In the genomic region with DNA sequence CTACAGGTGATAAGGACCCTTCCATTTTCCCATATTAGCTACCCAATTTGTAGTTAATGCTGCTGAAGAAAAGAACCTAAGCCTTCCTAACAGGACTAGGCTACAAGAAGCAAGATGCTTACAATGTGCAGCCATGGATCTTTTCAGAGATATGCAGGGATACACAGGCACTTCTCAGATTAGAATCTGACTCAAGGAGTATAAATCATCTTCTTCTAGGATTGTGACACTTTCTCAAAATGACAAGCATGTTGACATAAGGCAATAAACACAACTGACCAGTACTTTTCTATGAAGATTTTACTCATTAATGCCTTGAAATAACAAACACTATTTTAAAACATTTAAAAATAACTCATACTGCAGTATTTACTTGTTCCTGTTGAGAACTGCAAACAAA, we compare ENCODE assay signal across 19 cellular contexts.
DNase-seq lines count a peak whose midpoint lies in the region; ATAC-seq, FAIRE-seq and TF ChIP-seq lines count a peak whose summit lies in the region.
"Had no signal": no experiment of that assay in that cellular context is flagged by ENCODE, and none has a peak within 500 bp of the region (broad histone marks: within the 10 kb centered on the region; RNA-seq: fewer than 3 reads in every experiment).

No MANE protein-coding gene starts in this region.

- peaks cover 8% of the 10 kb centered on the region for H3K9me3 Mint-ChIP-seq in nephron
- H3K9me3 Mint-ChIP-seq in activated CD4-positive, alpha-beta T cell treated with anti-CD3 and anti-CD28 coated beads, Interleukin-2, amount 10 ng/mL, durations not matched to agents 24 days and 14 days, result peaks cover 10% of the 10 kb centered on the region

- H2AFZ ChIP-seq in GM12878 (ENCODE audit: control insufficient read depth, low read depth, low read length) (no peak overlapping the region), OCI-LY7 (ENCODE audit: low read length) (no peak overlapping the region)
- H2AFZ ChIP-seq: GM23248 had no signal

- TF ChIP-seq POLR2A in GM12878 (IDR thresholded peaks at IDR 0.05; ENCODE audit: low read depth, low read length), result no peak

- no peak for TF ChIP-seq RAD21 in GM12878 (IDR thresholded peaks at IDR 0.05; ENCODE audit: insufficient read depth, low read depth, low read length)

- no peaks in the 10 kb centered on the region for H3K36me3 Mint-ChIP-seq in nephron (ENCODE audit: low read depth)
- peaks cover 1% of the 10 kb centered on the region for H3K36me3 Mint-ChIP-seq in activated CD4-positive, alpha-beta T cell treated with anti-CD3 and anti-CD28 coated beads, Interleukin-2, amount 10 ng/mL, durations not matched to agents 24 days and 14 days (ENCODE audit: low read depth)

- in situ Hi-C loops in GM12878 (cut with MboI), result no loop called here

- TF ChIP-seq EP300 in GM12878 (IDR thresholded peaks at IDR 0.05; ENCODE audit: borderline replicate concordance in 1 of 2, control insufficient read depth in 1 of 2, low read depth in 2 of 2, low read length in 2 of 2), result no peak

- no peak for DNase-seq in HEK293T (ENCODE audit: extremely low spot score)
- DNase-seq in GM12878 (ENCODE audit: low read depth, low spot score), result no peak
- DNase-seq in mucosa of gallbladder (ENCODE audit: low spot score), result no peak
- DNase-seq in activated CD4-positive, alpha-beta T cell treated with anti-CD3 and anti-CD28 coated beads, Interleukin-2, amount 10 ng/mL, durations not matched to agents 24 days and 14 days, result no peak
- DNase-seq in OCI-LY7 (ENCODE audit: low spot score), result no peak
- DNase-seq: ACHN; AML-193; Caco-2; CD4-positive, alpha-beta T cell; DMS153; DMS79; GF-D8; GM23248; HCEC 1CT; HFFc6 had no signal

- H3K4me3 ChIP-seq in GM12878 (no peak overlapping the region), OCI-LY7 (ENCODE audit: low read depth, low read length, poor library complexity, severe bottlenecking) (no peak overlapping the region)
- H3K4me3 ChIP-seq: GM23248 had no signal

- FAIRE-seq in GM12878 (lab: Jason Lieb, UNC), result peak; percentile 49
- FAIRE-seq: A204.1 had no signal

- TF ChIP-seq CTCF in GM12878 (IDR thresholded peaks at IDR 0.05 in 2 of 3, conservative IDR thresholded peaks at IDR 0.05 in 1 of 3; ENCODE audit: control insufficient read depth in 2 of 3, extremely low read depth in 1 of 3, insufficient read depth in 1 of 3, low read depth in 3 of 3, low read length in 3 of 3), result no peak
- TF ChIP-seq CTCF in nephron (IDR thresholded peaks at IDR 0.05; ENCODE audit: unreplicated experiment in 3 of 3), result no peak
- no peak for TF ChIP-seq CTCF in OCI-LY7 (conservative IDR thresholded peaks at IDR 0.05; ENCODE audit: low read length)

- H3K9me2 ChIP-seq in OCI-LY7 (ENCODE audit: insufficient read depth, low read length), result no peaks in the 10 kb centered on the region

- CTCF ChIA-PET in HEK293T (lab: Yijun Ruan, JAX) (no interaction called here), GM12878 (lab: Yijun Ruan, JAX) (no interaction called here), OCI-LY7 (lab: Charles Lee; ENCODE audit: unreplicated experiment) (no interaction called here)

- H3K4me1 ChIP-seq in GM12878 (ENCODE audit: control insufficient read depth, insufficient read depth, low read length) (peaks cover 9% of the 10 kb centered on the region), OCI-LY7 (ENCODE audit: insufficient read depth, low read length, poor library complexity, severe bottlenecking) (no peaks in the 10 kb centered on the region)
- H3K4me1 ChIP-seq: Caco-2 had no signal

- H3K4me3 Mint-ChIP-seq in nephron, result peak overlapping the region in 1 of 3 experiments; percentile 10
- no peak overlapping the region for H3K4me3 Mint-ChIP-seq in activated CD4-positive, alpha-beta T cell treated with anti-CD3 and anti-CD28 coated beads, Interleukin-2, amount 10 ng/mL, durations not matched to agents 24 days and 14 days
- H3K4me3 Mint-ChIP-seq: CD4-positive, alpha-beta T cell; HFFc6 had no signal

- no peaks in the 10 kb centered on the region for H3K36me3 ChIP-seq in GM12878 (ENCODE audit: control insufficient read depth in 2 of 2, insufficient read depth in 2 of 2, low read length in 1 of 2)
- H3K36me3 ChIP-seq in OCI-LY7 (ENCODE audit: insufficient read depth, low read length), result no peaks in the 10 kb centered on the region

- no peaks in the 10 kb centered on the region for H4K20me1 ChIP-seq in GM12878 (ENCODE audit: control insufficient read depth, insufficient read depth)
- H4K20me1 ChIP-seq in OCI-LY7 (ENCODE audit: insufficient read depth, low read length), result no peaks in the 10 kb centered on the region

- H3K27me3 Mint-ChIP-seq in nephron (ENCODE audit: low read depth), result peaks cover under 1% of the 10 kb centered on the region
- peaks cover 7% of the 10 kb centered on the region for H3K27me3 Mint-ChIP-seq in activated CD4-positive, alpha-beta T cell treated with anti-CD3 and anti-CD28 coated beads, Interleukin-2, amount 10 ng/mL, durations not matched to agents 24 days and 14 days
- H3K27me3 Mint-ChIP-seq: CD4-positive, alpha-beta T cell had no signal

- intact Hi-C loops in GM12878 (cut with micrococcal nuclease; ENCODE audit: unreplicated experiment) (no loop called here), OCI-LY7 (cut with micrococcal nuclease; ENCODE audit: unreplicated experiment) (no loop called here)
- intact Hi-C loops in activated CD4-positive, alpha-beta T cell treated with anti-CD3 and anti-CD28 coated beads, Interleukin-2, amount 10 ng/mL, durations not matched to agents 24 days and 14 days (cut with micrococcal nuclease), result no loop called here

- H3K9me3 ChIP-seq in GM12878 (replicated peaks; ENCODE audit: control insufficient read depth, insufficient read depth, low read length) (peaks cover 2% of the 10 kb centered on the region; the same call in 2 of the 3 replicates), OCI-LY7 (ENCODE audit: low read length) (no peaks in the 10 kb centered on the region)
- H3K9me3 ChIP-seq: Caco-2 had no signal

- no peaks in the 10 kb centered on the region; a peak in 1 of 4 replicates for H3K27me3 ChIP-seq in GM12878 (replicated peaks in 1 of 2; ENCODE audit: control insufficient read depth in 2 of 2, insufficient read depth in 2 of 2, low read length in 1 of 2)

- H3K4me2 ChIP-seq in GM12878 (ENCODE audit: control insufficient read depth, insufficient read depth) (no peak overlapping the region), OCI-LY7 (ENCODE audit: low read length) (no peak overlapping the region)

- SMC1A ChIA-PET in GM12878 (lab: Charles Lee; ENCODE audit: uncharacterized antibody, unreplicated experiment), result no interaction called here

- peak overlapping the region in 2 of 3 experiments; percentile 20 to 88 for H3K27ac Mint-ChIP-seq in nephron
- H3K27ac Mint-ChIP-seq in activated CD4-positive, alpha-beta T cell treated with anti-CD3 and anti-CD28 coated beads, Interleukin-2, amount 10 ng/mL, durations not matched to agents 24 days and 14 days, result no peak overlapping the region
- H3K27ac Mint-ChIP-seq: CD4-positive, alpha-beta T cell; HFFc6 had no signal

- no peak overlapping the region for H3K9ac ChIP-seq in GM12878 (ENCODE audit: control insufficient read depth, insufficient read depth, low read length)
- H3K9ac ChIP-seq: GM23248 had no signal

- POLR2A ChIA-PET in HEK293T (lab: Yijun Ruan, JAX), result no interaction called here
- POLR2A ChIA-PET in GM12878 (lab: Charles Lee), result no interaction called here
- POLR2A ChIA-PET in OCI-LY7 (lab: Charles Lee), result no interaction called here

- RAD21 ChIA-PET in GM12878 (lab: Charles Lee; ENCODE audit: unreplicated experiment), result no interaction called here

- H3K4me1 Mint-ChIP-seq in nephron, result peaks cover 56% of the 10 kb centered on the region
- H3K4me1 Mint-ChIP-seq in activated CD4-positive, alpha-beta T cell treated with anti-CD3 and anti-CD28 coated beads, Interleukin-2, amount 10 ng/mL, durations not matched to agents 24 days and 14 days, result no peaks in the 10 kb centered on the region

- ATAC-seq in GM12878, result no peak

- H3K27ac ChIP-seq in GM12878 (ENCODE audit: control insufficient read depth, insufficient read depth), result no peak overlapping the region
- H3K27ac ChIP-seq in OCI-LY7 (ENCODE audit: low read depth, low read length, poor library complexity, severe bottlenecking), result no peak overlapping the region
- H3K27ac ChIP-seq: C4-2B, GM23248, HL-60 had no signal

- BruUV-seq in GM12878 (replicated peaks; lab: Mats Ljungman, UMichigan) (no TSS peak), OCI-LY7 (replicated peaks; lab: Mats Ljungman, UMichigan) (no TSS peak)

- H3K79me2 ChIP-seq in GM12878 (ENCODE audit: control insufficient read depth, insufficient read depth, low read length) (no peaks in the 10 kb centered on the region), OCI-LY7 (ENCODE audit: insufficient read depth, low read depth, low read length) (no peaks in the 10 kb centered on the region)

TF ChIP-seq in HEK293T, 16 proteins besides CTCF, POLR2A, EP300 and RAD21:
- peak; percentile 44; the same call in 1 of the 2 replicates for TF ChIP-seq PKNOX1 (IDR thresholded peaks at IDR 0.05)
- no peak for TF ChIP-seq LEF1 (IDR thresholded peaks at IDR 0.05; ENCODE audit: borderline replicate concordance)

TF ChIP-seq in GM12878, 131 proteins besides CTCF, POLR2A, EP300 and RAD21:
- TF ChIP-seq ESRRA (IDR thresholded peaks at IDR 0.05; ENCODE audit: low read length) (no peak), ZNF622 (IDR thresholded peaks at IDR 0.05) (no peak), ZBED1 (IDR thresholded peaks at IDR 0.05; ENCODE audit: borderline replicate concordance) (no peak)
